26 cellular contexts compared by ENCODE assay signal in the genomic region with DNA sequence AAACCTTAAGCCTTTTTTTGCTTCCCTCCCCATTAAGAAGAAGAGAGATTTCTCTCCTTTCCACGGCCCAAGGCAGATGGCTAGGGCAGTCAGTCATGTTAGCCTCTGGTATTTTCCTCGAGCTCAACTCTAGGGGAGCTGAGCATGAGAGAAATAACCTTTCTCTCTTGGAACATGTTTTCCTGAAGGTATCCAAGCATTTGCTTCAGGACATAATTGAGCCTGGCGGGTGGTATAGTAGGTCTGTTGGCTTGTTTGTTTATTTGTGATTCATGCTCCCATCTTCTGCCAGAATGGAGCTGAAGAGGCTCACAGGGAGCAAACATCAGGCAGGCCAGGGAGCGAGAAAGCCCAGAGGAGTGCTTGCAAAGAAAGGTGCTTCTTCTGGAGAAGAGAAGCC.
DNase-seq lines count a peak whose midpoint lies in the region; ATAC-seq and TF ChIP-seq lines count a peak whose summit lies in the region.
"Had no signal": no experiment of that assay in that cellular context is flagged by ENCODE, and none has a peak within 500 bp of the region (broad histone marks: within the 10 kb centered on the region; RNA-seq: fewer than 3 reads in every experiment).

No MANE protein-coding gene starts in this region.

- no peaks in the 10 kb centered on the region for H3K4me1 Mint-ChIP-seq in activated T-helper 1 cell treated with anti-CD3 and anti-CD28 coated beads, Interleukin-12 subunit alpha, Interleukin-12 subunit beta, Interleukin-2, Interleukin-4 antibody, amounts not matched to agents 30 ng/mL and 10 ng/mL and 1 ng/mL, durations not matched to agents 14 hours and 24 hours and 36 hours (ENCODE audit: low read depth)
- H3K4me1 Mint-ChIP-seq: activated T-helper 17 cell treated with anti-CD3 and anti-CD28 coated beads, Interleukin-2, amount 50 U/mL, for 72 hours; stimulated activated memory B cell treated with anti-CD40 and anti-IgM and Interleukin-4, amounts not matched to agents 10 μg/mL and 1 μg/mL and 100 μg/mL, for 72 hours had no signal

- H3K36me3 Mint-ChIP-seq in activated T-helper 1 cell treated with anti-CD3 and anti-CD28 coated beads, Interleukin-12 subunit alpha, Interleukin-12 subunit beta, Interleukin-2, Interleukin-4 antibody, amounts not matched to agents 30 ng/mL and 10 ng/mL and 1 ng/mL, durations not matched to agents 14 hours and 24 hours and 36 hours (ENCODE audit: low read depth): no peaks in the 10 kb centered on the region
- H3K36me3 Mint-ChIP-seq: activated naive CD8-positive, alpha-beta T cell; stimulated activated memory B cell treated with anti-CD40 and anti-IgM and Interleukin-4, amounts not matched to agents 10 μg/mL and 1 μg/mL and 100 μg/mL, for 72 hours had no signal

- no peaks in the 10 kb centered on the region for H3K9me3 Mint-ChIP-seq in activated T-helper 1 cell treated with anti-CD3 and anti-CD28 coated beads, Interleukin-12 subunit alpha, Interleukin-12 subunit beta, Interleukin-2, Interleukin-4 antibody, amounts not matched to agents 30 ng/mL and 10 ng/mL and 1 ng/mL, durations not matched to agents 14 hours and 24 hours and 36 hours
- H3K9me3 Mint-ChIP-seq: activated T-helper 17 cell treated with anti-CD3 and anti-CD28 coated beads, Interleukin-2, amount 50 U/mL, for 72 hours; naive thymus-derived CD8-positive, alpha-beta T cell; stimulated activated memory B cell treated with anti-CD40 and anti-IgM and Interleukin-4, amounts not matched to agents 10 μg/mL and 1 μg/mL and 100 μg/mL, for 72 hours had no signal

- H3K4me3 ChIP-seq in astrocyte of the spinal cord (ENCODE audit: low read depth, low read length): no peak overlapping the region
- H3K4me3 ChIP-seq: spleen had no signal

- peaks cover 8% of the 10 kb centered on the region for H3K27me3 Mint-ChIP-seq in activated T-helper 1 cell treated with anti-CD3 and anti-CD28 coated beads, Interleukin-12 subunit alpha, Interleukin-12 subunit beta, Interleukin-2, Interleukin-4 antibody, amounts not matched to agents 30 ng/mL and 10 ng/mL and 1 ng/mL, durations not matched to agents 14 hours and 24 hours and 36 hours (ENCODE audit: insufficient read depth)
- H3K27me3 Mint-ChIP-seq: stimulated activated memory B cell treated with anti-CD40 and anti-IgM and Interleukin-4, amounts not matched to agents 10 μg/mL and 1 μg/mL and 100 μg/mL, for 72 hours had no signal

- no peak for TF ChIP-seq CTCF in astrocyte of the spinal cord (IDR thresholded peaks at IDR 0.05; ENCODE audit: low read depth, low read length)

- H3K27ac Mint-ChIP-seq in activated T-helper 1 cell treated with anti-CD3 and anti-CD28 coated beads, Interleukin-12 subunit alpha, Interleukin-12 subunit beta, Interleukin-2, Interleukin-4 antibody, amounts not matched to agents 30 ng/mL and 10 ng/mL and 1 ng/mL, durations not matched to agents 14 hours and 24 hours and 36 hours: no peak overlapping the region
- H3K27ac Mint-ChIP-seq: activated naive CD8-positive, alpha-beta T cell; activated T-helper 17 cell treated with anti-CD3 and anti-CD28 coated beads, Interleukin-2, amount 50 U/mL, for 72 hours; stimulated activated memory B cell treated with anti-CD40 and anti-IgM and Interleukin-4, amounts not matched to agents 10 μg/mL and 1 μg/mL and 100 μg/mL, for 72 hours had no signal

- H3K4me3 Mint-ChIP-seq in activated T-helper 1 cell treated with anti-CD3 and anti-CD28 coated beads, Interleukin-12 subunit alpha, Interleukin-12 subunit beta, Interleukin-2, Interleukin-4 antibody, amounts not matched to agents 30 ng/mL and 10 ng/mL and 1 ng/mL, durations not matched to agents 14 hours and 24 hours and 36 hours: no peak overlapping the region
- H3K4me3 Mint-ChIP-seq: activated naive CD8-positive, alpha-beta T cell; activated T-helper 17 cell treated with anti-CD3 and anti-CD28 coated beads, Interleukin-2, amount 50 U/mL, for 72 hours; naive thymus-derived CD8-positive, alpha-beta T cell; stimulated activated memory B cell treated with anti-CD40 and anti-IgM and Interleukin-4, amounts not matched to agents 10 μg/mL and 1 μg/mL and 100 μg/mL, for 72 hours had no signal

- no peak for ATAC-seq in HG03378 (IDR thresholded peaks at IDR 0.05; ENCODE audit: unreplicated experiment)
- ATAC-seq: activated T-helper 17 cell treated with anti-CD3 and anti-CD28 coated beads, Interleukin-2, amount 50 U/mL, for 72 hours; HCT116; HepG2; naive thymus-derived CD8-positive, alpha-beta T cell; stimulated activated memory B cell treated with anti-CD40 and anti-IgM and Interleukin-4, amounts not matched to agents 10 μg/mL and 1 μg/mL and 100 μg/mL, for 72 hours had no signal

- DNase-seq in NCI-H748 (lab: John Stamatoyannopoulos, UW; ENCODE audit: unreplicated experiment) (peak; percentile 3), NCI-H748 treated with DMSO at 0.1 percent for 48 hours (lab: John Stamatoyannopoulos, UW) (no peak), NCI-H2227 (lab: John Stamatoyannopoulos, UW; ENCODE audit: unreplicated experiment) (peak; percentile 24), astrocyte of the spinal cord (ENCODE audit: low read depth, low spot score) (peak; percentile 22), pons (ENCODE audit: low spot score) (peak; percentile 28), OCI-M1 (lab: John Stamatoyannopoulos, UW) (no peak)
- no peak for DNase-seq in activated T-helper 1 cell treated with anti-CD3 and anti-CD28 coated beads, Interleukin-12 subunit alpha, Interleukin-12 subunit beta, Interleukin-2, Interleukin-4 antibody, amounts not matched to agents 30 ng/mL and 10 ng/mL and 1 ng/mL, durations not matched to agents 14 hours and 24 hours and 36 hours (ENCODE audit: low spot score)
- DNase-seq: activated CD4-positive, alpha-beta T cell treated with anti-CD3 and anti-CD28 coated beads, Interleukin-2, amount 50 U/mL, for 48 hours; activated CD4-positive, CD25-positive, alpha-beta regulatory T cell; activated CD8-positive, alpha-beta memory T cell treated with anti-CD3 and anti-CD28 coated beads, Interleukin-2, amount 50 U/mL, for 4 hours; EL; Kasumi-1; naive thymus-derived CD8-positive, alpha-beta T cell; NCI-H1092; NCI-H1930; NCI-H526; Right ventricle myocardium superior; spleen; stimulated activated CD4-positive, alpha-beta T cell treated with anti-CD3 and anti-CD28 coated beads, Interleukin-2, amount 100 ng/mL, for 48 hours; T1000 had no signal

- intact Hi-C loops in activated T-helper 1 cell treated with anti-CD3 and anti-CD28 coated beads, Interleukin-12 subunit alpha, Interleukin-12 subunit beta, Interleukin-2, Interleukin-4 antibody, amounts not matched to agents 30 ng/mL and 10 ng/mL and 1 ng/mL, durations not matched to agents 14 hours and 24 hours and 36 hours (cut with micrococcal nuclease): no loop called here

- in situ Hi-C loops in astrocyte of the spinal cord (cut with HindIII; ENCODE audit: low sequenced_read_pairs): no loop called here

Comparison
In these comparisons a context has a peak if more than half of its experiments do, and no peak if none do; other contexts are left out.
1. DNase-seq: peak in NCI-H748 (single experiment), NCI-H2227 (single experiment), astrocyte of the spinal cord (single experiment) and pons (single experiment); none in NCI-H748 treated with DMSO at 0.1 percent for 48 hours (single experiment), OCI-M1 (single experiment) and activated T-helper 1 cell treated with anti-CD3 and anti-CD28 coated beads, Interleukin-12 subunit alpha, Interleukin-12 subunit beta, Interleukin-2, Interleukin-4 antibody, amounts not matched to agents 30 ng/mL and 10 ng/mL and 1 ng/mL, durations not matched to agents 14 hours and 24 hours and 36 hours (single experiment).